ENCODE assay signal across 34 cellular contexts in the genomic region with DNA sequence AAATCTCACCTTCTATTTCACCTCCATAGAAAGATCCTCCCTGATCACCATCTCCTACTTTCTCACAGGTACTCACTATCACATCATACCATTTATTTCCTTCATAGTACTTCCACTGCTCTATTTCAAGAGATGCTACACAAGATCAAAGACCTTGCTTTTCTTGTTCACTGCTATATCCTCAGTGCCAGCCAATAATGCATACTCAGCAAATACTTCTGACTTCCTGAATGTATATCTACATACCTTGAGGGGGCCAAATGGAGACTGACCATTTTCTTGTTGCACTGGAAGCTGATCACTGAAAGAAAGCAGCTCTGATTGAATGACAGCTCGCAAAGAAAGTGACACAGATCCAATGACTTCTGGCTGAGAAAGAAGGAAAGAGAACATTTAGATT.
"Had no signal": no experiment of that assay in that cellular context is flagged by ENCODE, and none has a peak within 500 bp of the region (broad histone marks: within the 10 kb centered on the region; RNA-seq: fewer than 3 reads in every experiment).

No MANE protein-coding gene starts in this region.

- H3K27me3 Mint-ChIP-seq: activated B cell treated with CpG ODN at 0.5 μM for 24 hours; activated CD8-positive, alpha-beta memory T cell treated with anti-CD3 and anti-CD28 coated beads, Interleukin-2, amount 10 ng/mL, durations not matched to agents 7 days and 5 days; activated CD8-positive, alpha-beta T cell treated with anti-CD3 and anti-CD28 coated beads for 36 hours; activated naive CD4-positive, alpha-beta T cell treated with anti-CD3 and anti-CD28 coated beads, Interleukin-2, amount 10 ng/mL, durations not matched to agents 7 days and 5 days; activated naive CD8-positive, alpha-beta T cell treated with anti-CD3 and anti-CD28 coated beads, Interleukin-2, amount 10 ng/mL, durations not matched to agents 7 days and 5 days; activated T-cell treated with anti-CD3 and anti-CD28 coated beads, Interleukin-2, amount 50 U/mL, for 24 hours; brain; T-helper 17 cell had no signal

- H3K4me1 Mint-ChIP-seq: activated CD8-positive, alpha-beta memory T cell treated with anti-CD3 and anti-CD28 coated beads, Interleukin-2, amount 10 ng/mL, durations not matched to agents 7 days and 5 days; activated naive CD4-positive, alpha-beta T cell treated with anti-CD3 and anti-CD28 coated beads, Interleukin-2, amount 10 ng/mL, durations not matched to agents 7 days and 5 days; activated naive CD8-positive, alpha-beta T cell treated with anti-CD3 and anti-CD28 coated beads, Interleukin-2, amount 10 ng/mL, durations not matched to agents 7 days and 5 days; brain had no signal

- FAIRE-seq: endometrium, endothelial cell of umbilical vein had no signal

- H3K9me3 ChIP-seq: ascending aorta, breast epithelium, colonic mucosa, esophagus squamous epithelium, gastroesophageal sphincter had no signal

- H3K4me3 Mint-ChIP-seq: activated B cell treated with CpG ODN at 0.5 μM for 24 hours; activated CD8-positive, alpha-beta memory T cell treated with anti-CD3 and anti-CD28 coated beads, Interleukin-2, amount 10 ng/mL, durations not matched to agents 7 days and 5 days; activated CD8-positive, alpha-beta T cell treated with anti-CD3 and anti-CD28 coated beads for 36 hours; activated naive CD4-positive, alpha-beta T cell treated with anti-CD3 and anti-CD28 coated beads, Interleukin-2, amount 10 ng/mL, durations not matched to agents 7 days and 5 days; activated naive CD8-positive, alpha-beta T cell treated with anti-CD3 and anti-CD28 coated beads, Interleukin-2, amount 10 ng/mL, durations not matched to agents 7 days and 5 days; activated T-cell treated with anti-CD3 and anti-CD28 coated beads, Interleukin-2, amount 50 U/mL, for 24 hours; activated T-cell treated with anti-CD3 and anti-CD28 coated beads, Interleukin-2, amount 50 U/mL, for 72 hours; brain; T-helper 17 cell; T-helper 2 cell treated with Interferon-gamma antibody and Interleukin-4, amounts not matched to agents 5 μg/mL and 100 μg/mL, for 36 hours had no signal

- H3K27ac ChIP-seq: ascending aorta, breast epithelium, cardiac muscle cell, colonic mucosa, epithelial cell of prostate, esophagus squamous epithelium, gastroesophageal sphincter, WERI-Rb-1 had no signal

- DNase-seq: activated B cell treated with CpG ODN at 0.5 μM for 24 hours; activated CD4-positive, alpha-beta T cell treated with anti-CD3 and anti-CD28 coated beads for 48 hours; activated CD4-positive, alpha-beta T cell treated with anti-CD3 and anti-CD28 coated beads, Interleukin-2, amount 50 U/mL, for 1 hour; activated CD4-positive, alpha-beta T cell treated with anti-CD3 and anti-CD28 coated beads, Interleukin-2, amount 50 U/mL, for 48 hours; activated CD8-positive, alpha-beta memory T cell treated with anti-CD3 and anti-CD28 coated beads, Interleukin-2, amount 10 ng/mL, durations not matched to agents 7 days and 5 days; activated CD8-positive, alpha-beta memory T cell treated with anti-CD3 and anti-CD28 coated beads, Interleukin-2, amount 50 U/mL, for 4 hours; activated CD8-positive, alpha-beta T cell treated with anti-CD3 and anti-CD28 coated beads for 36 hours; activated gamma-delta T cell; activated naive CD4-positive, alpha-beta T cell; activated naive CD4-positive, alpha-beta T cell treated with anti-CD3 and anti-CD28 coated beads, Interleukin-2, amount 10 ng/mL, durations not matched to agents 7 days and 5 days; activated naive CD8-positive, alpha-beta T cell treated with anti-CD3 and anti-CD28 coated beads, Interleukin-2, amount 10 ng/mL, durations not matched to agents 7 days and 5 days; activated T-cell treated with anti-CD3 and anti-CD28 coated beads, Interleukin-2, amount 50 U/mL, for 24 hours; activated T-cell treated with anti-CD3 and anti-CD28 coated beads, Interleukin-2, amount 50 U/mL, for 72 hours; central memory CD4-positive, alpha-beta T cell; cerebellar nuclear complex; colonic mucosa; effector CD8-positive, alpha-beta T cell; esophagus squamous epithelium; foreskin melanocyte; T-helper 1 cell; T-helper 17 cell; T1000; WERI-Rb-1 had no signal

- H3K4me3 ChIP-seq: ascending aorta, breast epithelium, cardiac muscle cell, colonic mucosa, esophagus squamous epithelium, gastroesophageal sphincter had no signal

- H3K27ac Mint-ChIP-seq: activated B cell treated with CpG ODN at 0.5 μM for 24 hours; activated CD8-positive, alpha-beta memory T cell treated with anti-CD3 and anti-CD28 coated beads, Interleukin-2, amount 10 ng/mL, durations not matched to agents 7 days and 5 days; activated CD8-positive, alpha-beta T cell treated with anti-CD3 and anti-CD28 coated beads for 36 hours; activated naive CD4-positive, alpha-beta T cell treated with anti-CD3 and anti-CD28 coated beads, Interleukin-2, amount 10 ng/mL, durations not matched to agents 7 days and 5 days; activated naive CD4-positive, alpha-beta T cell treated with anti-CD3 and anti-CD28 coated beads, Interleukin-2, amount 50 U/mL, for 72 hours; activated naive CD8-positive, alpha-beta T cell treated with anti-CD3 and anti-CD28 coated beads, Interleukin-2, amount 10 ng/mL, durations not matched to agents 7 days and 5 days; activated T-cell treated with anti-CD3 and anti-CD28 coated beads, Interleukin-2, amount 50 U/mL, for 24 hours; activated T-cell treated with anti-CD3 and anti-CD28 coated beads, Interleukin-2, amount 50 U/mL, for 72 hours; brain; T-helper 17 cell; T-helper 2 cell treated with Interferon-gamma antibody and Interleukin-4, amounts not matched to agents 5 μg/mL and 100 μg/mL, for 36 hours had no signal

- H3K36me3 ChIP-seq: colonic mucosa had no signal

- H3K4me1 ChIP-seq: ascending aorta, breast epithelium, colonic mucosa, esophagus squamous epithelium, gastroesophageal sphincter had no signal

- ATAC-seq: activated CD4-positive, CD25-positive, alpha-beta regulatory T cell treated with anti-CD3 and anti-CD28 coated beads, Interleukin-2, amount 50 U/mL, for 24 hours; activated CD8-positive, alpha-beta memory T cell treated with anti-CD3 and anti-CD28 coated beads, Interleukin-2, amount 10 ng/mL, durations not matched to agents 7 days and 5 days; activated CD8-positive, alpha-beta T cell treated with anti-CD3 and anti-CD28 coated beads for 36 hours; activated naive CD4-positive, alpha-beta T cell treated with anti-CD3 and anti-CD28 coated beads, Interleukin-2, amount 50 U/mL, for 72 hours; activated T-cell treated with anti-CD3 and anti-CD28 coated beads, Interleukin-2, amount 50 U/mL, for 72 hours; gastroesophageal sphincter; T-helper 17 cell had no signal

- H3K27me3 ChIP-seq: ascending aorta, breast epithelium, cardiac muscle cell, colonic mucosa, esophagus squamous epithelium, gastroesophageal sphincter had no signal

- H3K9me3 Mint-ChIP-seq: activated B cell treated with CpG ODN at 0.5 μM for 24 hours; activated CD8-positive, alpha-beta T cell treated with anti-CD3 and anti-CD28 coated beads for 36 hours; activated naive CD4-positive, alpha-beta T cell treated with anti-CD3 and anti-CD28 coated beads, Interleukin-2, amount 10 ng/mL, durations not matched to agents 7 days and 5 days; activated naive CD4-positive, alpha-beta T cell treated with anti-CD3 and anti-CD28 coated beads, Interleukin-2, amount 50 U/mL, for 72 hours; activated naive CD8-positive, alpha-beta T cell treated with anti-CD3 and anti-CD28 coated beads, Interleukin-2, amount 10 ng/mL, durations not matched to agents 7 days and 5 days; activated T-cell treated with anti-CD3 and anti-CD28 coated beads, Interleukin-2, amount 50 U/mL, for 24 hours; activated T-cell treated with anti-CD3 and anti-CD28 coated beads, Interleukin-2, amount 50 U/mL, for 72 hours; brain; T-helper 2 cell treated with Interferon-gamma antibody and Interleukin-4, amounts not matched to agents 5 μg/mL and 100 μg/mL, for 36 hours had no signal
